20 cellular contexts compared by ENCODE assay signal in the genomic region with DNA sequence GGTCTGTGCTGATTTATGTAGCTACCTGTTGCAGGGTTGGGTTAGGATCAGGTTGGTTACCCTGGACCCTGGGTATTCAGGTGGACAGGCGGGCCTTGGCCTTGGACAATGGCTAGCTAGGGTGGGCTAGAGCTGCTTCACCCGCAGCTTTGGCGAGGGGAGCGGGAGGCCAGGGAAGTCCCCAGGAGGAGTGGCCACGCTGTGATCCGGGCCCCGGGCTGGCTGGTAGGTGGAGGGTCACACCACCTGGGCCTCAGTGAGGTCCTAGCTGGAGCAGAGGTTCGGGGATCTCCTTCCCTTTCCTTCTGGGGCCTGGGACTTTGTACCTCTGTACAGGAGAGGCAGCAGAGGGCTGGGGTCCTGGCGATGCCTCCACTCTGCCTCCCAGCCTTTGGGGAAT. TPM values are rescaled to one million over a fixed set of nuclear protein-coding genes. Genes with fewer than 3 reads are reported as not detected.
DNase-seq lines count a peak whose midpoint lies in the region; ATAC-seq and TF ChIP-seq lines count a peak whose summit lies in the region.
"Had no signal": no experiment of that assay in that cellular context is flagged by ENCODE, and none has a peak within 500 bp of the region (broad histone marks: within the 10 kb centered on the region; RNA-seq: fewer than 3 reads in every experiment).

No MANE protein-coding gene starts in this region.

- peak overlapping the region; percentile 98 for H3K27ac Mint-ChIP-seq in activated CD8-positive, alpha-beta T cell treated with anti-CD3 and anti-CD28 coated beads, Interleukin-2, amount 10 ng/mL, durations not matched to agents 7 days and 5 days
- peak overlapping the region; percentile 89 for H3K27ac Mint-ChIP-seq in stimulated activated memory B cell treated with anti-CD40 and anti-IgM and Interleukin-4, amounts not matched to agents 10 μg/mL and 1 μg/mL and 100 μg/mL, for 72 hours

- no peak overlapping the region for H3K9ac ChIP-seq in colonic mucosa (ENCODE audit: low read depth in 2 of 2, low read length in 2 of 2)

- no peaks in the 10 kb centered on the region for H3K27me3 ChIP-seq in colonic mucosa

- peak; percentile 31 for DNase-seq in left ventricle myocardium superior
- no peak for DNase-seq in cardiac septum (ENCODE audit: low spot score)
- no peak for DNase-seq in activated CD8-positive, alpha-beta T cell treated with anti-CD3 and anti-CD28 coated beads, Interleukin-2, amount 10 ng/mL, durations not matched to agents 7 days and 5 days
- no peak for DNase-seq in caudate nucleus (lab: John Stamatoyannopoulos, UW)
- DNase-seq in colonic mucosa = no peak
- DNase-seq: C1 segment of cervical spinal cord; NCI-H1105 treated with DMSO at 0.1 percent for 48 hours; NCI-H1694; NCI-H748 treated with DMSO at 0.1 percent for 48 hours; NK-92 treated with Interleukin-12 subunit alpha and Interleukin-12 subunit beta, amount 100 ng/mL, for 24 hours; SHP77 treated with DMSO at 0.1 percent for 48 hours had no signal

- peaks cover 6% of the 10 kb centered on the region; the same call in 1 of the 2 replicates for H3K4me1 ChIP-seq in HEK293 (ENCODE audit: control insufficient read depth, insufficient read depth, low read length)
- no peaks in the 10 kb centered on the region for H3K4me1 ChIP-seq in colonic mucosa

- no peak overlapping the region for H3K4me3 Mint-ChIP-seq in activated CD8-positive, alpha-beta T cell treated with anti-CD3 and anti-CD28 coated beads, Interleukin-2, amount 10 ng/mL, durations not matched to agents 7 days and 5 days
- no peak overlapping the region for H3K4me3 Mint-ChIP-seq in stimulated activated memory B cell treated with anti-CD40 and anti-IgM and Interleukin-4, amounts not matched to agents 10 μg/mL and 1 μg/mL and 100 μg/mL, for 72 hours

- CTCF ChIA-PET in HEK293 (lab: Yijun Ruan, JAX) = interaction anchor here (0.5 to 1.6 kb wide), 15 partner anchors 11 to 1039 kb away, joined by 3 to 19 read pairs (median 5); a partner anchor contains a TSS
- CTCF ChIA-PET in activated CD8-positive, alpha-beta T cell treated with anti-CD3 and anti-CD28 coated beads, Interleukin-2, amount 10 ng/mL, durations not matched to agents 7 days and 5 days (lab: Charles Lee) = interaction anchor here (0.6 to 2.2 kb wide), 6 partner anchors 11 to 192 kb away, joined by 3 to 24 read pairs (median 6); a partner anchor contains a TSS

- H3K4me3 ChIP-seq in HEK293 (ENCODE audit: low read depth, low read length) (no peak overlapping the region), colonic mucosa (no peak overlapping the region)
- H3K4me3 ChIP-seq: HAP-1, K562 had no signal

- H3K4me1 Mint-ChIP-seq in activated CD8-positive, alpha-beta T cell treated with anti-CD3 and anti-CD28 coated beads, Interleukin-2, amount 10 ng/mL, durations not matched to agents 7 days and 5 days (ENCODE audit: low read depth) = peaks cover 36% of the 10 kb centered on the region
- peaks cover 41% of the 10 kb centered on the region for H3K4me1 Mint-ChIP-seq in stimulated activated memory B cell treated with anti-CD40 and anti-IgM and Interleukin-4, amounts not matched to agents 10 μg/mL and 1 μg/mL and 100 μg/mL, for 72 hours

- H3K9me3 ChIP-seq in HEK293 (ENCODE audit: control insufficient read depth, insufficient read depth, low read depth, low read length) = no peaks in the 10 kb centered on the region
- H3K9me3 ChIP-seq in colonic mucosa = no peaks in the 10 kb centered on the region

- intact Hi-C loops in left ventricle myocardium superior (cut with micrococcal nuclease) = no loop called here
- intact Hi-C loops in cardiac septum (cut with DNase I) = loop anchor here (5.0 kb wide), 1 partner anchor 142 kb away; no protein-coding TSS in a partner anchor
- intact Hi-C loops in colonic mucosa (cut with DNase I) = loop anchor here (10.0 kb wide), 2 partner anchors 145 to 175 kb away; a partner anchor contains a TSS

- ATAC-seq in left ventricle myocardium superior (no peak), HG03442 (IDR thresholded peaks at IDR 0.05; ENCODE audit: unreplicated experiment) (no peak)
- no peak for ATAC-seq in activated CD8-positive, alpha-beta T cell treated with anti-CD3 and anti-CD28 coated beads, Interleukin-2, amount 10 ng/mL, durations not matched to agents 7 days and 5 days
- ATAC-seq in stimulated activated memory B cell treated with anti-CD40 and anti-IgM and Interleukin-4, amounts not matched to agents 10 μg/mL and 1 μg/mL and 100 μg/mL, for 72 hours = no peak
- ATAC-seq: K562, SK-N-SH treated with all-trans-retinoic acid at 6 μM for 48 hours had no signal

- H3K27ac ChIP-seq in HEK293 (ENCODE audit: extremely low read depth, low read depth, low read length) (no peak overlapping the region), caudate nucleus (ENCODE audit: low read depth, low read length) (no peak overlapping the region), colonic mucosa (no peak overlapping the region)

- TF ChIP-seq CTCF in HEK293 (tag by site-specific recombination; IDR thresholded peaks at IDR 0.05) (no peak), colonic mucosa (IDR thresholded peaks at IDR 0.05) (no peak)

- peaks cover 9% of the 10 kb centered on the region for H3K36me3 Mint-ChIP-seq in activated CD8-positive, alpha-beta T cell treated with anti-CD3 and anti-CD28 coated beads, Interleukin-2, amount 10 ng/mL, durations not matched to agents 7 days and 5 days (ENCODE audit: low read depth)
- peaks cover 3% of the 10 kb centered on the region for H3K36me3 Mint-ChIP-seq in stimulated activated memory B cell treated with anti-CD40 and anti-IgM and Interleukin-4, amounts not matched to agents 10 μg/mL and 1 μg/mL and 100 μg/mL, for 72 hours

- H3K27me3 Mint-ChIP-seq in activated CD8-positive, alpha-beta T cell treated with anti-CD3 and anti-CD28 coated beads, Interleukin-2, amount 10 ng/mL, durations not matched to agents 7 days and 5 days (ENCODE audit: low read depth) = no peaks in the 10 kb centered on the region
- no peaks in the 10 kb centered on the region for H3K27me3 Mint-ChIP-seq in stimulated activated memory B cell treated with anti-CD40 and anti-IgM and Interleukin-4, amounts not matched to agents 10 μg/mL and 1 μg/mL and 100 μg/mL, for 72 hours

- H3K36me3 ChIP-seq in HEK293 (ENCODE audit: control insufficient read depth in 2 of 2, insufficient read depth in 1 of 2, low read length in 2 of 2) (no peaks in the 10 kb centered on the region), colonic mucosa (no peaks in the 10 kb centered on the region)
- H3K36me3 ChIP-seq: HAP-1 had no signal

- POLR2A ChIA-PET in HEK293 (lab: Yijun Ruan, JAX) = interaction anchor here (1.0 kb wide), 2 partner anchors 193 to 202 kb away, joined by 3 to 4 read pairs; a partner anchor contains a TSS
- POLR2A ChIA-PET in activated CD8-positive, alpha-beta T cell treated with anti-CD3 and anti-CD28 coated beads, Interleukin-2, amount 10 ng/mL, durations not matched to agents 7 days and 5 days (lab: Charles Lee) = interaction anchor here (1.0 to 1.6 kb wide), 3 partner anchors 11 to 193 kb away, joined by 4 to 10 read pairs (median 4); a partner anchor contains a TSS

- no peaks in the 10 kb centered on the region for H3K9me3 Mint-ChIP-seq in activated CD8-positive, alpha-beta T cell treated with anti-CD3 and anti-CD28 coated beads, Interleukin-2, amount 10 ng/mL, durations not matched to agents 7 days and 5 days (ENCODE audit: insufficient read depth)
- H3K9me3 Mint-ChIP-seq in stimulated activated memory B cell treated with anti-CD40 and anti-IgM and Interleukin-4, amounts not matched to agents 10 μg/mL and 1 μg/mL and 100 μg/mL, for 72 hours = peaks cover 5% of the 10 kb centered on the region

TF ChIP-seq in HEK293, 187 proteins besides CTCF, POLR2A, EP300 and RAD21:
- TF ChIP-seq SCRT2 (tag by site-specific recombination; IDR thresholded peaks at IDR 0.05) (peak; percentile 28; the same call in 1 of the 2 replicates), ZNF792 (tag by site-specific recombination; IDR thresholded peaks at IDR 0.05) (no peak)

RNA-seq across cellular contexts. Expression of a gene that starts 9.8 kb away (rescaled TPM):
- not detected for total RNA-seq in left ventricle myocardium superior
- total RNA-seq in cardiac septum = 0.08 TPM
- not detected for total RNA-seq in activated CD8-positive, alpha-beta T cell treated with anti-CD3 and anti-CD28 coated beads, Interleukin-2, amount 10 ng/mL, durations not matched to agents 7 days and 5 days
- total RNA-seq in colonic mucosa = not detected
- total RNA-seq: A673, K562, NCI-H460, OCI-LY7 had no signal

RNA-seq across cellular contexts. Expression of a gene that starts 20.6 kb away (rescaled TPM):
- total RNA-seq in left ventricle myocardium superior = 1.4 TPM
- total RNA-seq in cardiac septum = 2.0 TPM
- 1 to 10 TPM; 2.4 to 2.5 TPM for total RNA-seq in activated CD8-positive, alpha-beta T cell treated with anti-CD3 and anti-CD28 coated beads, Interleukin-2, amount 10 ng/mL, durations not matched to agents 7 days and 5 days
- under 1 TPM; 0.21 to 0.35 TPM for total RNA-seq in colonic mucosa
- total RNA-seq: NCI-H460, OCI-LY7 had no signal
